1 cellular context compared by ENCODE assay signal in the genomic region with DNA sequence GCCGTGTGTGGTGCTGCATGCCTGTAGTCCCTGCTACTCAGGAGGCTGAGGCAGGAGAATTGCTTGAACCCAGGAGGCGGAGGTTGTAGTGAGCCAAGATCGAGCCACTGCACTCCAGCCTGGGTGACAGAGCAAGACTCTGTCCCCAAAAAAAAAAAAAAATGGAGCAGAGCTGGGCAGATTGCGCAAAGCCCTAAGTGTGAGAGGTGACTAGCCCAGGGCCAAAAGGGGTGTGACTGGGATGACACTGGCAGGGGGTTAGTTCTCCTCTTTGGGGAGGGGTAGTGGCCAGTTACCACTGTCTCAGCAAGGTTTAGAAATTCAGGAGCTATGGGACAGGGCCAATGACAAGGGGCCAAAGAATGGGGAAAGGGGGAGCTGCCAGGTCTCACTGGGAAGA.
A peak's percentile ranks its signal among the peaks of the same experiment; 100 is the strongest.
TF ChIP-seq lines count a peak whose summit lies in the region.

No MANE protein-coding gene starts in this region.

TF ChIP-seq in HepG2, 621 proteins besides CTCF, POLR2A, EP300 and RAD21:
- TF ChIP-seq CEBPG (CRISPR knock-in tag; IDR thresholded peaks at IDR 0.05) (peak; percentile 70), CEBPB (IDR thresholded peaks at IDR 0.05; ENCODE audit: borderline replicate concordance, low read depth, low read length) (peak; percentile 48; the same call in 1 of the 2 replicates)
- TF ChIP-seq, protein P1, sequence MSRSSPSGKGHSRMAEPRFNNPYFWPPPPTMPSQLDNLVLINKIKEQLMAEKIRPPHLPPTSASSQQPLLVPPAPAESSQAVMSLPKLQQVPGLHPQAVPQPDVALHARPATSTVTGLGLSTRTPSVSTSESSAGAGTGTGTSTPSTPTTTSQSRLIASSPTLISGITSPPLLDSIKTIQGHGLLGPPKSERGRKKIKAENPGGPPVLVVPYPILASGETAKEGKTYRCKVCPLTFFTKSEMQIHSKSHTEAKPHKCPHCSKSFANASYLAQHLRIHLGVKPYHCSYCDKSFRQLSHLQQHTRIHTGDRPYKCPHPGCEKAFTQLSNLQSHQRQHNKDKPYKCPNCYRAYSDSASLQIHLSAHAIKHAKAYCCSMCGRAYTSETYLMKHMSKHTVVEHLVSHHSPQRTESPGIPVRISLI (CRISPR knock-in tag; IDR thresholded peaks at IDR 0.05; ENCODE audit: borderline replicate concordance) = peak; percentile 56; the same call in 1 of the 2 replicates
